ENCODE assay signal across 9 cellular contexts in the genomic region with DNA sequence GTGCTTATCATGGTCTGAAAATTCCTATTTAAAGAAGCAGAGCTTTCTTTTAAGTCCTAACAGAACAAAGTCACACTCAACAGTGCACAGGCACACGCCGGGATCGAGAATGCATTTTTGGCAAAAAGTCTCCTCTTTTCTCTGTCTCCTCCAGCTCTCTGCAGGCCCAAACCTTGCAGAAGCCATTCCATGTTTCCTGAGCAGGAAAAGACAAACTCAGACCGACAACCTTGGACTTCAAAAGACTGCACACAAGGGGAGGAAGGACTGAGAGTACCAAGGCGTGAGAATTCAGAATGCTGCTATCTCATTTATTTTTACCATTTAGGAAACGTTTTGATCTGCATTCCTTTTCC.
A peak's percentile ranks its signal among the peaks of the same experiment; 100 is the strongest.
DNase-seq lines count a peak whose midpoint lies in the region; ATAC-seq and TF ChIP-seq lines count a peak whose summit lies in the region.
"Had no signal": no experiment of that assay in that cellular context is flagged by ENCODE, and none has a peak within 500 bp of the region (broad histone marks: within the 10 kb centered on the region; RNA-seq: fewer than 3 reads in every experiment).

No MANE protein-coding gene starts in this region.

- POLR2A ChIA-PET in RWPE1 (lab: Yijun Ruan, JAX; ENCODE audit: low non-redundant PET) = interaction anchor here (1.0 kb wide), 1 partner anchor 73 kb away, joined by 3 read pairs; no protein-coding TSS in a partner anchor

- H3K4me3 ChIP-seq in esophagus (ENCODE audit: low read depth in 1 of 2, low read length in 2 of 2) (peak overlapping the region in 1 of 2 donors; percentile 66), psoas muscle (peak overlapping the region; percentile 72)

- WGBS in esophagus, 2 donors = 8 to 14% methylated on average over 6 of the region's 6 CpGs
- 0 to 5% (median 2%) methylated on average over 6 of the region's 6 CpGs for WGBS in psoas muscle, 3 donors

- no peak for TF ChIP-seq CTCF in RWPE1 (conservative IDR thresholded peaks at IDR 0.05; ENCODE audit: low read depth)
- TF ChIP-seq CTCF in psoas muscle (IDR thresholded peaks at IDR 0.05) = no peak

- ATAC-seq in psoas muscle (no peak), GM19324 (IDR thresholded peaks at IDR 0.05; ENCODE audit: low FRiP score, unreplicated experiment) (no peak), HG03135 (IDR thresholded peaks at IDR 0.05; ENCODE audit: unreplicated experiment) (no peak), HG02973 (IDR thresholded peaks at IDR 0.05; ENCODE audit: unreplicated experiment) (no peak)

- no peaks in the 10 kb centered on the region for H3K27me3 ChIP-seq in esophagus (ENCODE audit: control insufficient read depth in 1 of 2, insufficient read depth in 2 of 2, low read length in 2 of 2)
- no peaks in the 10 kb centered on the region for H3K27me3 ChIP-seq in psoas muscle (ENCODE audit: insufficient read depth in 3 of 3, low read length in 2 of 3)

- intact Hi-C loops in psoas muscle (cut with DNase I) = loop anchor here (2.0 to 10.0 kb wide), 6 partner anchors 43 to 533 kb away; partner anchors contain the start of gene SSR3 (in 2 of the 2)

- H3K36me3 ChIP-seq in esophagus (ENCODE audit: control insufficient read depth in 2 of 2, insufficient read depth in 2 of 2, low read length in 1 of 2) (no peaks in the 10 kb centered on the region), psoas muscle (ENCODE audit: insufficient read depth in 1 of 2, low read depth in 1 of 2) (no peaks in the 10 kb centered on the region)

- H3K4me1 ChIP-seq in esophagus (ENCODE audit: control insufficient read depth in 2 of 2, insufficient read depth in 2 of 2, low read length in 1 of 2) (no peaks in the 10 kb centered on the region), psoas muscle (peaks cover 41% of the 10 kb centered on the region)

- CTCF ChIA-PET in RWPE1 (lab: Yijun Ruan, JAX) = interaction anchor here (0.5 to 1.2 kb wide), 6 partner anchors 41 to 536 kb away, joined by 3 to 5 read pairs (median 4); partner anchors contain the start of gene TIPARP

- H3K27ac ChIP-seq in RWPE1 (peak overlapping the region; percentile 99), esophagus (ENCODE audit: low read depth in 2 of 2, low read length in 1 of 2) (peak overlapping the region; percentile 99 to 100), psoas muscle (peak overlapping the region; percentile 98)

- peak; percentile 31 for DNase-seq in EH (ENCODE audit: low read depth)
- no peak for DNase-seq in RWPE1 (ENCODE audit: low spot score)
- no peak for DNase-seq in psoas muscle
- no peak for DNase-seq in amniotic stem cell (lab: John Stamatoyannopoulos, UW)

- H3K9me3 ChIP-seq in esophagus (ENCODE audit: control insufficient read depth in 2 of 2, insufficient read depth in 1 of 2, low read depth in 1 of 2, low read length in 1 of 2) = no peaks in the 10 kb centered on the region
- H3K9me3 ChIP-seq in psoas muscle = no peaks in the 10 kb centered on the region
- H3K9me3 ChIP-seq: mucosa of descending colon had no signal
